ENCODE assay signal across 17 cellular contexts in genomic region chr18:41165625-41166024, GRCh38.
A peak's percentile ranks its signal among the peaks of the same experiment; 100 is the strongest.
DNase-seq lines count a peak whose midpoint lies in the region; ATAC-seq, FAIRE-seq and TF ChIP-seq lines count a peak whose summit lies in the region.
"Had no signal": no experiment of that assay in that cellular context is flagged by ENCODE, and none has a peak within 500 bp of the region (broad histone marks: within the 10 kb centered on the region; RNA-seq: fewer than 3 reads in every experiment).

No MANE protein-coding gene starts in this region.

- no peak overlapping the region for H3K27ac Mint-ChIP-seq in astrocyte (ENCODE audit: unreplicated experiment)
- H3K27ac Mint-ChIP-seq: CD4-positive, alpha-beta T cell; H9 had no signal

- no peaks in the 10 kb centered on the region for H4K20me1 ChIP-seq in astrocyte (ENCODE audit: insufficient read depth, low read length)

- H3K4me3 Mint-ChIP-seq in astrocyte (ENCODE audit: unreplicated experiment): no peak overlapping the region
- H3K4me3 Mint-ChIP-seq: CD4-positive, alpha-beta T cell; H9 had no signal

- no peak overlapping the region for H2AFZ ChIP-seq in astrocyte (ENCODE audit: low read depth, low read length)

- TF ChIP-seq CTCF in D721Med (IDR thresholded peaks at IDR 0.05; ENCODE audit: insufficient read depth, missing control alignments) (no peak), astrocyte (IDR thresholded peaks at IDR 0.05; ENCODE audit: insufficient read depth, low read depth, low read length) (no peak)

- no peaks in the 10 kb centered on the region for H3K9me3 ChIP-seq in astrocyte (ENCODE audit: insufficient read depth, low read depth, low read length)
- H3K9me3 ChIP-seq: Caco-2 had no signal

- H3K4me1 ChIP-seq in astrocyte (ENCODE audit: insufficient read depth, low read length): no peaks in the 10 kb centered on the region
- H3K4me1 ChIP-seq: Caco-2 had no signal

- no peaks in the 10 kb centered on the region for H3K27me3 ChIP-seq in astrocyte (ENCODE audit: insufficient read depth, low read length)

- H3K36me3 Mint-ChIP-seq in astrocyte (ENCODE audit: low read depth, unreplicated experiment): no peaks in the 10 kb centered on the region

- H3K27ac ChIP-seq in astrocyte (ENCODE audit: low read depth, low read length): no peak overlapping the region
- H3K27ac ChIP-seq: C4-2B had no signal

- no peak overlapping the region for H3K4me3 ChIP-seq in astrocyte (ENCODE audit: insufficient read depth, low read depth, low read length)

- no peaks in the 10 kb centered on the region for H3K9me3 Mint-ChIP-seq in astrocyte (ENCODE audit: unreplicated experiment)
- H3K9me3 Mint-ChIP-seq: H9 had no signal

- no peaks in the 10 kb centered on the region for H3K36me3 ChIP-seq in astrocyte (ENCODE audit: insufficient read depth, low read length)

- FAIRE-seq in D721Med (lab: Jason Lieb, UNC) (peak; percentile 16), astrocyte (lab: Jason Lieb, UNC) (no peak), endometrium (lab: Jason Lieb, UNC) (peak; percentile 39), GM12891 (lab: Jason Lieb, UNC) (no peak)
- FAIRE-seq: H1 had no signal

- H3K27me3 Mint-ChIP-seq in astrocyte (ENCODE audit: low read depth, unreplicated experiment): no peaks in the 10 kb centered on the region
- H3K27me3 Mint-ChIP-seq: CD4-positive, alpha-beta T cell had no signal

- no peaks in the 10 kb centered on the region for H3K79me2 ChIP-seq in astrocyte (ENCODE audit: insufficient read depth, low read length)

- DNase-seq in D721Med (ENCODE audit: insufficient read length, low spot score) (no peak), astrocyte (ENCODE audit: low read depth) (peak; percentile 30), NCI-H1436 (lab: John Stamatoyannopoulos, UW) (no peak), GM12891 (ENCODE audit: insufficient read length, low spot score) (no peak)
- DNase-seq: 8988T; AML-193; Caco-2; CD4-positive, alpha-beta T cell; DMS153; DMS79; GDM1; H9 had no signal

- no peak for TF ChIP-seq POLR2A in GM12891 (IDR thresholded peaks at IDR 0.05; ENCODE audit: low read depth, low read length)

- H3K4me2 ChIP-seq in astrocyte (ENCODE audit: low read length): no peak overlapping the region

- H3K9ac ChIP-seq in astrocyte (ENCODE audit: low read length): no peak overlapping the region

- no peak for ATAC-seq in HG03039 (IDR thresholded peaks at IDR 0.05; ENCODE audit: unreplicated experiment)
- no peak for ATAC-seq in HG03135 (IDR thresholded peaks at IDR 0.05; ENCODE audit: unreplicated experiment)

- peaks cover 2% of the 10 kb centered on the region for H3K4me1 Mint-ChIP-seq in astrocyte (ENCODE audit: low read depth, unreplicated experiment)

TF ChIP-seq in GM12891, 5 proteins besides CTCF, POLR2A, EP300 and RAD21:
- TF ChIP-seq SPI1 (IDR thresholded peaks at IDR 0.05; ENCODE audit: low read depth, low read length) (no peak), PAX5 (IDR thresholded peaks at IDR 0.05; ENCODE audit: insufficient read depth, low read length, severe bottlenecking) (no peak)
